In genomic region chr5:75521195-75521594, GRCh38 we compare ENCODE assay signal across 33 cellular contexts.
"Had no signal": no experiment of that assay in that cellular context is flagged by ENCODE, and none has a peak within 500 bp of the region (broad histone marks: within the 10 kb centered on the region; RNA-seq: fewer than 3 reads in every experiment).

No MANE protein-coding gene starts in this region.

- H3K4me2 ChIP-seq: hepatocyte had no signal

- H3K9me3 ChIP-seq: body of pancreas, gastrocnemius medialis had no signal

- ATAC-seq: activated CD4-positive, CD25-positive, alpha-beta regulatory T cell treated with anti-CD3 and anti-CD28 coated beads, Interleukin-2, amount 50 U/mL, for 24 hours; activated T-cell treated with anti-CD3 and anti-CD28 coated beads, Interleukin-2, amount 50 U/mL, for 4 hours; body of pancreas; effector memory CD8-positive, alpha-beta T cell; foreskin keratinocyte; gastrocnemius medialis; heart right ventricle; T-helper 17 cell had no signal

- H3K27me3 ChIP-seq: body of pancreas, esophagus muscularis mucosa, foreskin keratinocyte, gastrocnemius medialis, heart right ventricle, hepatocyte had no signal

- H3K9me3 Mint-ChIP-seq: effector memory CD8-positive, alpha-beta T cell had no signal

- H3K36me3 ChIP-seq: gastrocnemius medialis had no signal

- DNase-seq: activated B cell treated with CpG ODN at 0.5 μM for 24 hours; activated CD4-positive, alpha-beta T cell treated with anti-CD3 and anti-CD28 coated beads for 48 hours; activated CD4-positive, alpha-beta T cell treated with anti-CD3 and anti-CD28 coated beads, Interleukin-2, amount 50 U/mL, for 1 hour; activated CD4-positive, alpha-beta T cell treated with anti-CD3 and anti-CD28 coated beads, Interleukin-2, amount 50 U/mL, for 48 hours; activated CD8-positive, alpha-beta memory T cell treated with anti-CD3 and anti-CD28 coated beads, Interleukin-2, amount 50 U/mL, for 48 hours; activated effector memory CD4-positive, alpha-beta T cell treated with anti-CD3 and anti-CD28 coated beads, Interleukin-2, amount 50 U/mL, for 16 hours; activated naive CD4-positive, alpha-beta T cell treated with anti-CD3 and anti-CD28 coated beads for 36 hours; activated naive CD8-positive, alpha-beta T cell treated with anti-CD3 and anti-CD28 coated beads, Interleukin-2, amount 10 ng/mL, durations not matched to agents 7 days and 5 days; activated T-cell treated with anti-CD3 and anti-CD28 coated beads for 4 hours; activated T-cell treated with anti-CD3 and anti-CD28 coated beads, Interleukin-2, amount 50 U/mL, for 4 hours; amniotic stem cell; anterior cingulate cortex; body of pancreas; caudate nucleus; cortex of kidney; dermis blood vessel endothelial cell; effector CD4-positive, alpha-beta T cell; effector memory CD8-positive, alpha-beta T cell; erythroblast; foreskin keratinocyte; gastrocnemius medialis; glutamatergic neuron; heart right ventricle; T-helper 1 cell; T-helper 17 cell; T1000; WERI-Rb-1 had no signal

- H3K27ac ChIP-seq: body of pancreas, esophagus muscularis mucosa, foreskin keratinocyte, gastrocnemius medialis, heart right ventricle, hepatocyte, WERI-Rb-1 had no signal

- H3K4me3 Mint-ChIP-seq: activated B cell treated with CpG ODN at 0.5 μM for 24 hours; activated naive CD4-positive, alpha-beta T cell treated with anti-CD3 and anti-CD28 coated beads for 36 hours; activated naive CD8-positive, alpha-beta T cell treated with anti-CD3 and anti-CD28 coated beads, Interleukin-2, amount 10 ng/mL, durations not matched to agents 7 days and 5 days; activated T-cell treated with anti-CD3 and anti-CD28 coated beads, Interleukin-2, amount 50 U/mL, for 4 hours; activated T-helper 1 cell treated with anti-CD3 and anti-CD28 coated beads, Interleukin-12 subunit alpha, Interleukin-12 subunit beta, Interleukin-2, Interleukin-4 antibody, amounts not matched to agents 30 ng/mL and 10 ng/mL and 1 ng/mL, durations not matched to agents 14 hours and 24 hours and 36 hours; effector memory CD8-positive, alpha-beta T cell; T-helper 17 cell; T-helper 2 cell treated with Interferon-gamma antibody and Interleukin-4, amounts not matched to agents 5 μg/mL and 100 μg/mL, for 36 hours had no signal

- H3K27ac Mint-ChIP-seq: activated B cell treated with CpG ODN at 0.5 μM for 24 hours; activated naive CD8-positive, alpha-beta T cell treated with anti-CD3 and anti-CD28 coated beads, Interleukin-2, amount 10 ng/mL, durations not matched to agents 7 days and 5 days; effector memory CD8-positive, alpha-beta T cell; T-helper 17 cell; T-helper 2 cell treated with Interferon-gamma antibody and Interleukin-4, amounts not matched to agents 5 μg/mL and 100 μg/mL, for 36 hours had no signal

- H3K27me3 Mint-ChIP-seq: activated B cell treated with CpG ODN at 0.5 μM for 24 hours; activated naive CD8-positive, alpha-beta T cell treated with anti-CD3 and anti-CD28 coated beads, Interleukin-2, amount 10 ng/mL, durations not matched to agents 7 days and 5 days; effector memory CD8-positive, alpha-beta T cell; T-helper 17 cell had no signal

- FAIRE-seq: colon had no signal

- H3K4me3 ChIP-seq: body of pancreas, esophagus muscularis mucosa, gastrocnemius medialis, heart right ventricle, hepatocyte had no signal

- H2AFZ ChIP-seq: hepatocyte had no signal
